ENCODE assay signal across 8 cellular contexts in genomic region chr3:46276497-46277099, GRCh38. TPM values are rescaled to one million over a fixed set of nuclear protein-coding genes. Genes with fewer than 3 reads are reported as not detected.
DNase-seq lines count a peak whose midpoint lies in the region; ATAC-seq, FAIRE-seq and TF ChIP-seq lines count a peak whose summit lies in the region.

No MANE protein-coding gene starts in this region.

- no peak for TF ChIP-seq CTCF in A549 (IDR thresholded peaks at IDR 0.05)
- peak; percentile 29 for TF ChIP-seq CTCF in fibroblast of mammary gland (conservative IDR thresholded peaks at IDR 0.05; ENCODE audit: control insufficient read depth, insufficient read depth, low read depth, low read length)
- TF ChIP-seq CTCF in retinal pigment epithelial cell (conservative IDR thresholded peaks at IDR 0.05; ENCODE audit: low read depth, low read length) = peak; percentile 66

- peak in 1 of 2 experiments; percentile 64; a peak in 3 of 6 replicates for ATAC-seq in A549
- ATAC-seq in GM18517 (IDR thresholded peaks at IDR 0.05; ENCODE audit: unreplicated experiment) = peak; percentile 48
- ATAC-seq in GM18870 (IDR thresholded peaks at IDR 0.05; ENCODE audit: unreplicated experiment) = no peak
- no peak for ATAC-seq in GM19395 (IDR thresholded peaks at IDR 0.05; ENCODE audit: unreplicated experiment)

- no peaks in the 10 kb centered on the region for H3K4me1 ChIP-seq in A549

- no peak for TF ChIP-seq POLR2A in A549 (IDR thresholded peaks at IDR 0.05; ENCODE audit: low read length)

- no peak overlapping the region for H3K4me2 ChIP-seq in A549

- CTCF ChIA-PET in A549 (lab: Yijun Ruan, JAX) = no interaction called here

- TF ChIP-seq EP300 in A549 (IDR thresholded peaks at IDR 0.05) = no peak

- no peak for FAIRE-seq in A549 (lab: Jason Lieb, UNC)

- no peaks in the 10 kb centered on the region for H3K9me3 ChIP-seq in A549

- TF ChIP-seq RAD21 in A549 (conservative IDR thresholded peaks at IDR 0.05 in 1 of 2, IDR thresholded peaks at IDR 0.05 in 1 of 2) = peak in 1 of 2 experiments; percentile 18; a peak in 1 of 5 replicates

- POLR2A ChIA-PET in A549 (lab: Yijun Ruan, JAX) = no interaction called here

- DNase-seq in A549 (ENCODE audit: low read depth in 1 of 2, low spot score in 1 of 2) (peak; percentile 5 to 18), NCI-H2029 treated with DMSO at 0.1 percent for 48 hours (lab: John Stamatoyannopoulos, UW) (peak; percentile 31), fibroblast of mammary gland (ENCODE audit: low read depth) (no peak), retinal pigment epithelial cell (ENCODE audit: low read depth) (no peak)
- peak; percentile 62 for DNase-seq in activated CD8-positive, alpha-beta memory T cell treated with anti-CD3 and anti-CD28 coated beads, Interleukin-2, amount 50 U/mL, for 24 hours (ENCODE audit: extremely low read depth)

- H3K27ac ChIP-seq in A549 = no peak overlapping the region

- WGBS in A549 (ENCODE audit: missing lambda C conversion rate) = 0% methylated on average over 6 of the region's 9 CpGs

- H3K4me3 ChIP-seq in A549 (no peak overlapping the region), fibroblast of mammary gland (ENCODE audit: control insufficient read depth, low read depth, low read length) (no peak overlapping the region), retinal pigment epithelial cell (ENCODE audit: low read length) (no peak overlapping the region)

TF ChIP-seq in A549, 52 proteins besides CTCF, POLR2A, EP300 and RAD21:
- TF ChIP-seq TP53 (CRISPR knock-in tag; IDR thresholded peaks at IDR 0.05) (no peak), EHF (CRISPR knock-in tag; IDR thresholded peaks at IDR 0.05) (no peak), RNF2 (IDR thresholded peaks at IDR 0.05; ENCODE audit: borderline replicate concordance, low read depth) (no peak), BCL3 (IDR thresholded peaks at IDR 0.05) (no peak), ZNF302 (CRISPR knock-in tag; IDR thresholded peaks at IDR 0.05) (no peak), HOXB5 (CRISPR knock-in tag; IDR thresholded peaks at IDR 0.05) (no peak), NFE2L2 (conservative IDR thresholded peaks at IDR 0.05; ENCODE audit: low read length) (no peak), HMGXB4 (CRISPR knock-in tag; IDR thresholded peaks at IDR 0.05; ENCODE audit: borderline replicate concordance) (no peak), ATOH8 (CRISPR knock-in tag; IDR thresholded peaks at IDR 0.05; ENCODE audit: low read depth) (no peak), FOSB (CRISPR knock-in tag; IDR thresholded peaks at IDR 0.05) (no peak), CHD2 (IDR thresholded peaks at IDR 0.05; ENCODE audit: low read length, partially characterized antibody) (no peak), CBX2 (IDR thresholded peaks at IDR 0.05; ENCODE audit: borderline replicate concordance, low read depth) (no peak), NR3C1 (IDR thresholded peaks at IDR 0.05) (no peak), NPAS2 (CRISPR knock-in tag; IDR thresholded peaks at IDR 0.05; ENCODE audit: borderline replicate concordance) (no peak), SMC3 (IDR thresholded peaks at IDR 0.05) (no peak), MYC (IDR thresholded peaks at IDR 0.05; ENCODE audit: borderline replicate concordance, low read length) (no peak), CHD4 (IDR thresholded peaks at IDR 0.05; ENCODE audit: borderline replicate concordance) (no peak), RARB (CRISPR knock-in tag; IDR thresholded peaks at IDR 0.05) (no peak)
- TF ChIP-seq, protein P1, sequence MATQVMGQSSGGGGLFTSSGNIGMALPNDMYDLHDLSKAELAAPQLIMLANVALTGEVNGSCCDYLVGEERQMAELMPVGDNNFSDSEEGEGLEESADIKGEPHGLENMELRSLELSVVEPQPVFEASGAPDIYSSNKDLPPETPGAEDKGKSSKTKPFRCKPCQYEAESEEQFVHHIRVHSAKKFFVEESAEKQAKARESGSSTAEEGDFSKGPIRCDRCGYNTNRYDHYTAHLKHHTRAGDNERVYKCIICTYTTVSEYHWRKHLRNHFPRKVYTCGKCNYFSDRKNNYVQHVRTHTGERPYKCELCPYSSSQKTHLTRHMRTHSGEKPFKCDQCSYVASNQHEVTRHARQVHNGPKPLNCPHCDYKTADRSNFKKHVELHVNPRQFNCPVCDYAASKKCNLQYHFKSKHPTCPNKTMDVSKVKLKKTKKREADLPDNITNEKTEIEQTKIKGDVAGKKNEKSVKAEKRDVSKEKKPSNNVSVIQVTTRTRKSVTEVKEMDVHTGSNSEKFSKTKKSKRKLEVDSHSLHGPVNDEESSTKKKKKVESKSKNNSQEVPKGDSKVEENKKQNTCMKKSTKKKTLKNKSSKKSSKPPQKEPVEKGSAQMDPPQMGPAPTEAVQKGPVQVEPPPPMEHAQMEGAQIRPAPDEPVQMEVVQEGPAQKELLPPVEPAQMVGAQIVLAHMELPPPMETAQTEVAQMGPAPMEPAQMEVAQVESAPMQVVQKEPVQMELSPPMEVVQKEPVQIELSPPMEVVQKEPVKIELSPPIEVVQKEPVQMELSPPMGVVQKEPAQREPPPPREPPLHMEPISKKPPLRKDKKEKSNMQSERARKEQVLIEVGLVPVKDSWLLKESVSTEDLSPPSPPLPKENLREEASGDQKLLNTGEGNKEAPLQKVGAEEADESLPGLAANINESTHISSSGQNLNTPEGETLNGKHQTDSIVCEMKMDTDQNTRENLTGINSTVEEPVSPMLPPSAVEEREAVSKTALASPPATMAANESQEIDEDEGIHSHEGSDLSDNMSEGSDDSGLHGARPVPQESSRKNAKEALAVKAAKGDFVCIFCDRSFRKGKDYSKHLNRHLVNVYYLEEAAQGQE (IDR thresholded peaks at IDR 0.05) = no peak
- TF ChIP-seq, protein P2, sequence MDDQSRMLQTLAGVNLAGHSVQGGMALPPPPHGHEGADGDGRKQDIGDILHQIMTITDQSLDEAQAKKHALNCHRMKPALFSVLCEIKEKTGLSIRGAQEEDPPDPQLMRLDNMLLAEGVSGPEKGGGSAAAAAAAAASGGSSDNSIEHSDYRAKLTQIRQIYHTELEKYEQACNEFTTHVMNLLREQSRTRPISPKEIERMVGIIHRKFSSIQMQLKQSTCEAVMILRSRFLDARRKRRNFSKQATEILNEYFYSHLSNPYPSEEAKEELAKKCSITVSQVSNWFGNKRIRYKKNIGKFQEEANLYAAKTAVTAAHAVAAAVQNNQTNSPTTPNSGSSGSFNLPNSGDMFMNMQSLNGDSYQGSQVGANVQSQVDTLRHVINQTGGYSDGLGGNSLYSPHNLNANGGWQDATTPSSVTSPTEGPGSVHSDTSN (IDR thresholded peaks at IDR 0.05) = no peak

RNA-seq across cellular contexts. Expression of gene CCR3, which starts 34.3 kb away (rescaled TPM):
- not detected in 2 replicates for polyA plus RNA-seq in A549 (2011; rRNA removed)
- not detected in 2 replicates for polyA plus RNA-seq in A549 (2012; cell fraction: cytosol; rRNA removed)
- not detected in 2 replicates for polyA plus RNA-seq in A549 (2012; cell fraction: nucleus; rRNA removed)
- polyA plus RNA-seq in A549 (2017; fragmentation: RNase III; extraction: RNeasy Plus Mini Kit Qiagen cat#74134 plus additional on column Dnase treatment) = not detected in 3 replicates
- not detected in 2 replicates for polyA minus RNA-seq in A549 (2011; rRNA and poly(A)+ RNA removed)

Comparison
In these comparisons a context has a peak if more than half of its experiments do, and no peak if none do; other contexts are left out.
1. DNase-seq: peak in A549 (2 of 2), NCI-H2029 treated with DMSO at 0.1 percent for 48 hours (single experiment) and activated CD8-positive, alpha-beta memory T cell treated with anti-CD3 and anti-CD28 coated beads, Interleukin-2, amount 50 U/mL, for 24 hours (single experiment); none in fibroblast of mammary gland (single experiment) and retinal pigment epithelial cell (single experiment).